Comparison of ENCODE assay signal across 9 cellular contexts in genomic region chr3:377158-377561, GRCh38.
DNase-seq lines count a peak whose midpoint lies in the region; ATAC-seq and TF ChIP-seq lines count a peak whose summit lies in the region.
"Had no signal": no experiment of that assay in that cellular context is flagged by ENCODE, and none has a peak within 500 bp of the region (broad histone marks: within the 10 kb centered on the region; RNA-seq: fewer than 3 reads in every experiment).

No MANE protein-coding gene starts in this region.

- H3K4me1 ChIP-seq in RWPE2 (ENCODE audit: insufficient read depth, poor library complexity, severe bottlenecking) = peaks cover 6% of the 10 kb centered on the region

- H3K27me3 Mint-ChIP-seq in natural killer cell treated with Interleukin-12 subunit alpha and Interleukin-12 subunit beta and Interleukin-15 and Interleukin-18, amount 100 ng/mL, for 72 hours = no peaks in the 10 kb centered on the region
- no peaks in the 10 kb centered on the region for H3K27me3 Mint-ChIP-seq in activated T-cell treated with anti-CD3 and anti-CD28 coated beads, Interleukin-2, amount 50 U/mL, for 72 hours (ENCODE audit: low read depth)

- DNase-seq in Ammon's horn (ENCODE audit: low spot score) = peak; percentile 32
- peak; percentile 53 for DNase-seq in KBM-7
- no peak for DNase-seq in RWPE2 (ENCODE audit: low spot score)
- DNase-seq in inferior parietal cortex (ENCODE audit: extremely low spot score) = peak; percentile 47
- no peak for DNase-seq in natural killer cell treated with Interleukin-12 subunit alpha and Interleukin-12 subunit beta and Interleukin-15 and Interleukin-18, amount 100 ng/mL, for 72 hours (ENCODE audit: low spot score)
- no peak for DNase-seq in activated T-cell treated with anti-CD3 and anti-CD28 coated beads, Interleukin-2, amount 50 U/mL, for 72 hours

- ATAC-seq in GM19467 (IDR thresholded peaks at IDR 0.05; ENCODE audit: unreplicated experiment) = peak; percentile 59
- ATAC-seq in RWPE2 (ENCODE audit: low read depth) = peak; percentile 98
- ATAC-seq in HG02840 (IDR thresholded peaks at IDR 0.05; ENCODE audit: low FRiP score, unreplicated experiment) = no peak
- no peak for ATAC-seq in natural killer cell treated with Interleukin-12 subunit alpha and Interleukin-12 subunit beta and Interleukin-15 and Interleukin-18, amount 100 ng/mL, for 72 hours
- ATAC-seq in activated T-cell treated with anti-CD3 and anti-CD28 coated beads, Interleukin-2, amount 50 U/mL, for 72 hours (replicated peaks in 1 of 2) = no peak

- no peak overlapping the region for H3K4me3 ChIP-seq in RWPE2 (ENCODE audit: severe bottlenecking)
- H3K4me3 ChIP-seq: thoracic aorta had no signal

- peaks cover 12% of the 10 kb centered on the region for H3K9me3 Mint-ChIP-seq in natural killer cell treated with Interleukin-12 subunit alpha and Interleukin-12 subunit beta and Interleukin-15 and Interleukin-18, amount 100 ng/mL, for 72 hours
- peaks cover 1 to 2% of the 10 kb centered on the region in 2 donors for H3K9me3 Mint-ChIP-seq in activated T-cell treated with anti-CD3 and anti-CD28 coated beads, Interleukin-2, amount 50 U/mL, for 72 hours

- H3K27ac ChIP-seq in RWPE2 (ENCODE audit: poor library complexity, severe bottlenecking) = peak overlapping the region; percentile 40
- H3K27ac ChIP-seq: thoracic aorta had no signal

- in situ Hi-C loops in KBM-7 (cut with MboI; ENCODE audit: low pct_unique_long_range_greater_than_20kb, low sequenced_read_pairs) = no loop called here

- no peaks in the 10 kb centered on the region for H3K27me3 ChIP-seq in RWPE2 (ENCODE audit: insufficient read depth, poor library complexity, severe bottlenecking)

- TF ChIP-seq CTCF in RWPE2 (IDR thresholded peaks at IDR 0.05; ENCODE audit: poor library complexity, severe bottlenecking) = peak; percentile 79

- H3K4me1 Mint-ChIP-seq in natural killer cell treated with Interleukin-12 subunit alpha and Interleukin-12 subunit beta and Interleukin-15 and Interleukin-18, amount 100 ng/mL, for 72 hours (ENCODE audit: low read depth in 2 of 2) = no peaks in the 10 kb centered on the region
- no peaks in the 10 kb centered on the region for H3K4me1 Mint-ChIP-seq in activated T-cell treated with anti-CD3 and anti-CD28 coated beads, Interleukin-2, amount 50 U/mL, for 72 hours (ENCODE audit: low read depth)

- H3K27ac Mint-ChIP-seq in natural killer cell treated with Interleukin-12 subunit alpha and Interleukin-12 subunit beta and Interleukin-15 and Interleukin-18, amount 100 ng/mL, for 72 hours = no peak overlapping the region
- H3K27ac Mint-ChIP-seq in activated T-cell treated with anti-CD3 and anti-CD28 coated beads, Interleukin-2, amount 50 U/mL, for 72 hours = no peak overlapping the region

- H3K4me3 Mint-ChIP-seq in natural killer cell treated with Interleukin-12 subunit alpha and Interleukin-12 subunit beta and Interleukin-15 and Interleukin-18, amount 100 ng/mL, for 72 hours = no peak overlapping the region
- no peak overlapping the region for H3K4me3 Mint-ChIP-seq in activated T-cell treated with anti-CD3 and anti-CD28 coated beads, Interleukin-2, amount 50 U/mL, for 72 hours

- no peaks in the 10 kb centered on the region for H3K9me3 ChIP-seq in RWPE2 (ENCODE audit: severe bottlenecking)
- H3K9me3 ChIP-seq: thoracic aorta had no signal

- H3K36me3 ChIP-seq in RWPE2 (ENCODE audit: low read depth) = no peaks in the 10 kb centered on the region
- H3K36me3 ChIP-seq: thoracic aorta had no signal

- no peaks in the 10 kb centered on the region for H3K36me3 Mint-ChIP-seq in natural killer cell treated with Interleukin-12 subunit alpha and Interleukin-12 subunit beta and Interleukin-15 and Interleukin-18, amount 100 ng/mL, for 72 hours
- no peaks in the 10 kb centered on the region for H3K36me3 Mint-ChIP-seq in activated T-cell treated with anti-CD3 and anti-CD28 coated beads, Interleukin-2, amount 50 U/mL, for 72 hours (ENCODE audit: insufficient read depth in 2 of 2)

Comparison
In these comparisons a context has a peak if more than half of its experiments do, and no peak if none do; other contexts are left out.
1. DNase-seq: peak in Ammon's horn (single experiment), KBM-7 (single experiment) and inferior parietal cortex (single experiment); none in RWPE2 (single experiment), natural killer cell treated with Interleukin-12 subunit alpha and Interleukin-12 subunit beta and Interleukin-15 and Interleukin-18, amount 100 ng/mL, for 72 hours (single experiment) and activated T-cell treated with anti-CD3 and anti-CD28 coated beads, Interleukin-2, amount 50 U/mL, for 72 hours (0 of 2).
2. ATAC-seq: peak in GM19467 (single experiment) and RWPE2 (single experiment); none in HG02840 (single experiment), natural killer cell treated with Interleukin-12 subunit alpha and Interleukin-12 subunit beta and Interleukin-15 and Interleukin-18, amount 100 ng/mL, for 72 hours (0 of 2) and activated T-cell treated with anti-CD3 and anti-CD28 coated beads, Interleukin-2, amount 50 U/mL, for 72 hours (0 of 2).